Comparison of ENCODE assay signal across 6 cellular contexts in genomic region chr20:50207026-50207425, GRCh38.
"Had no signal": no experiment of that assay in that cellular context is flagged by ENCODE, and none has a peak within 500 bp of the region (broad histone marks: within the 10 kb centered on the region; RNA-seq: fewer than 3 reads in every experiment).

No MANE protein-coding gene starts in this region.

- H3K27ac ChIP-seq: GM23248 had no signal

- H3K4me3 ChIP-seq: GM23248, HAP-1 had no signal

- H3K36me3 ChIP-seq: HAP-1 had no signal

- H2AFZ ChIP-seq: GM23248 had no signal

- H3K9me3 ChIP-seq: HAP-1 had no signal

- DNase-seq: GM23248, GOT3, H7, KBM-7 had no signal

- H3K9ac ChIP-seq: GM23248 had no signal

- H3K4me1 Mint-ChIP-seq: IgD-negative memory B cell had no signal

- H3K4me1 ChIP-seq: HAP-1 had no signal
